2 cellular contexts compared by ENCODE assay signal in the genomic region with DNA sequence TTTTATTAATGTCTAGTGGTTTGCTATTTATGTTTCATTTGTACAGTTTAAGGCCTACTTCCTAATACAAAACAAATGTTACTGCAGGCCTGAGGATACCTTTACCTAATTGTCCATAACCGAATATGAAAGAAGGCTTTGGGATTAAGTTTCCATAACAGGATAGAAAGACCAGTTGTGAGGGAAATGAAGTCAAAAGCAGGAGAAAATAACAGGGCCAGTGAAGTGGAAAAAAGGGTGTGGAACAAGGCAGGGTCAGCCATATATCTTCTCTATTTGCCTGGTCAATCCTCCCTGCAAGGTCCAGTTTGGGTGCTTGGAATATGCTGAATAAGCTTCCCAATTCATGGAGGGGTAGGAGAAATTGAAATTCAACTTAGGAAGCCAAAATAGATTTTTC.
TF ChIP-seq lines count a peak whose summit lies in the region.

No MANE protein-coding gene starts in this region.

TF ChIP-seq in A549, 52 proteins besides CTCF, POLR2A, EP300 and RAD21 (continued from another document):
- TF ChIP-seq HMGXB4 (CRISPR knock-in tag; IDR thresholded peaks at IDR 0.05; ENCODE audit: borderline replicate concordance) (no peak), TP53 (CRISPR knock-in tag; IDR thresholded peaks at IDR 0.05) (no peak), FOSL2 (IDR thresholded peaks at IDR 0.05) (no peak), FOSL2 (CRISPR knock-in tag; IDR thresholded peaks at IDR 0.05) (no peak)

TF ChIP-seq in IMR-90, 13 proteins besides CTCF, POLR2A, EP300 and RAD21 (continued from another document):
- no peak for TF ChIP-seq ELK1 (IDR thresholded peaks at IDR 0.05; ENCODE audit: borderline replicate concordance, low read depth, low read length)
- TF ChIP-seq FOS (IDR thresholded peaks at IDR 0.05; ENCODE audit: low read depth, low read length) = no peak
- TF ChIP-seq SMC3 (IDR thresholded peaks at IDR 0.05; ENCODE audit: low read depth, low read length) = no peak
- TF ChIP-seq NFE2L2 (IDR thresholded peaks at IDR 0.05; ENCODE audit: low read depth, low read length) = no peak
- no peak for TF ChIP-seq MXI1 (IDR thresholded peaks at IDR 0.05; ENCODE audit: borderline replicate concordance, low read depth, low read length)
- TF ChIP-seq MAFK (IDR thresholded peaks at IDR 0.05; ENCODE audit: low read depth, low read length) = no peak
